In the genomic region with DNA sequence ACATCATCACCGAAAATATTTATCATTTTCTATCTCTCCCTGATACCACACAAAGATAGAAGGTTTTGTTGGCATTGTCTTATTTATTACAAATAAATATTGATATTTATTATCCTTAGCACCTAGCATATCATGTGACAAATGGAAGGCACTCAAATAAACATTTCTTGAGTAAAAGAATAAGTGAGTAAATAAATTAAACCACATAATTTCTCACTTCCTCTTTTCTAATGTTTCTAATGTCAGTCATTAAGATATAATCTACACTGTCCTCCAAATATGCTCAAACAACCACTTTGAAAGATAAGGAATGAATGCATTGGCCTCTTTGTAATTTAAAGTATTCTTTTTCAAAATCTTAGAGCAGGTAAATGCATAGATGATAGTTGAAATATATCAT, we compare ENCODE assay signal across 21 cellular contexts.
"Had no signal": no experiment of that assay in that cellular context is flagged by ENCODE, and none has a peak within 500 bp of the region (broad histone marks: within the 10 kb centered on the region; RNA-seq: fewer than 3 reads in every experiment).

No MANE protein-coding gene starts in this region.

- H3K4me1 ChIP-seq: SJCRH30 had no signal

- H3K9me3 ChIP-seq: MG63, SJCRH30, SK-N-SH had no signal

- H3K27ac ChIP-seq: brain microvascular endothelial cell, cardiac muscle cell, KMS-11, SJCRH30 had no signal

- ATAC-seq: activated CD4-positive, CD25-positive, alpha-beta regulatory T cell treated with anti-CD3 and anti-CD28 coated beads, Interleukin-2, amount 50 U/mL, for 24 hours; activated CD8-positive, alpha-beta T cell treated with anti-CD3 and anti-CD28 coated beads for 36 hours; activated T-cell treated with anti-CD3 and anti-CD28 coated beads, Interleukin-2, amount 50 U/mL, for 72 hours had no signal

- H3K36me3 ChIP-seq: brain microvascular endothelial cell, cardiac muscle cell, MG63, SJCRH30 had no signal

- H3K4me3 ChIP-seq: cardiac muscle cell, MG63, SJCRH30 had no signal

- H3K9ac ChIP-seq: KMS-11, SK-N-SH had no signal

- DNase-seq: activated CD4-positive, alpha-beta T cell treated with anti-CD3 and anti-CD28 coated beads for 4 hours; activated CD8-positive, alpha-beta memory T cell treated with anti-CD3 and anti-CD28 coated beads, Interleukin-2, amount 50 U/mL, for 4 hours; activated CD8-positive, alpha-beta T cell treated with anti-CD3 and anti-CD28 coated beads for 36 hours; activated gamma-delta T cell treated with Interleukin-2 at 50 U/mL for 16 hours; activated naive CD4-positive, alpha-beta T cell treated with anti-CD3 and anti-CD28 coated beads, Interleukin-2, amount 10 ng/mL, durations not matched to agents 7 days and 5 days; activated naive CD8-positive, alpha-beta T cell treated with anti-CD3 and anti-CD28 coated beads for 36 hours; activated T-cell treated with anti-CD3 and anti-CD28 coated beads, Interleukin-2, amount 50 U/mL, for 72 hours; brain microvascular endothelial cell; MG63; NCI-H1105; NCI-H1436; NCI-H187 treated with DMSO at 0.1 percent for 48 hours; NCI-H2081 treated with DMSO at 0.1 percent for 48 hours; NCI-H446; NCI-H524; SJCRH30; SK-N-SH; T-helper 1 cell had no signal
